8 cellular contexts compared by ENCODE assay signal in genomic region chr16:30658731-30659506, GRCh38. TPM values are rescaled to one million over a fixed set of nuclear protein-coding genes. Genes with fewer than 3 reads are reported as not detected.
DNase-seq lines count a peak whose midpoint lies in the region.

No MANE protein-coding gene starts in this region.

- H3K9ac ChIP-seq in skeletal muscle satellite cell (ENCODE audit: low read depth, low read length): peak overlapping the region; percentile 98

- H3K4me3 Mint-ChIP-seq in immature natural killer cell: peak overlapping the region; percentile 88 to 98 (median 93)

- peaks cover 9 to 28% (median 16%) of the 10 kb centered on the region in 3 donors for H3K36me3 Mint-ChIP-seq in immature natural killer cell

- H3K27ac Mint-ChIP-seq in immature natural killer cell: peak overlapping the region; percentile 96 to 100 (median 100)

- peaks cover 23% of the 10 kb centered on the region for H3K4me1 ChIP-seq in skeletal muscle satellite cell (ENCODE audit: control insufficient read depth, insufficient read depth, low read length)

- peak overlapping the region; percentile 85 for H3K4me3 ChIP-seq in H7 (ENCODE audit: insufficient read depth, low read depth, low read length)
- peak overlapping the region; percentile 95 for H3K4me3 ChIP-seq in skeletal muscle satellite cell (ENCODE audit: low read length)

- peak overlapping the region; percentile 88 for H3K4me2 ChIP-seq in skeletal muscle satellite cell (ENCODE audit: low read length)

- H3K27me3 ChIP-seq in H7 (ENCODE audit: control insufficient read depth, insufficient read depth, low read length) (peaks cover 25% of the 10 kb centered on the region), skeletal muscle satellite cell (ENCODE audit: control insufficient read depth, insufficient read depth, low read length) (no peaks in the 10 kb centered on the region)

- peak overlapping the region; percentile 100 for H3K27ac ChIP-seq in caudate nucleus (ENCODE audit: low read depth, low read length)

- H3K9me3 Mint-ChIP-seq in immature natural killer cell: no peaks in the 10 kb centered on the region

- H3K27me3 Mint-ChIP-seq in immature natural killer cell (ENCODE audit: low read depth in 3 of 3): peaks cover 9 to 16% (median 15%) of the 10 kb centered on the region in 3 donors

- peaks cover 44 to 51% of the 10 kb centered on the region in 2 donors for H3K4me1 Mint-ChIP-seq in immature natural killer cell

- H3K36me3 ChIP-seq in H7 (replicated peaks; ENCODE audit: control insufficient read depth, insufficient read depth, low read length) (peaks cover 4% of the 10 kb centered on the region), skeletal muscle satellite cell (ENCODE audit: insufficient read depth, low read length) (peaks cover 59% of the 10 kb centered on the region)

- peak in 3 of 4 experiments; percentile 58 to 70 (median 64) for DNase-seq in activated naive CD4-positive, alpha-beta T cell (lab: John Stamatoyannopoulos, UW)
- DNase-seq in activated naive CD4-positive, alpha-beta T cell treated with anti-CD3 and anti-CD28 coated beads, Interleukin-2, amount 50 U/mL, for 16 hours: no peak
- peak; percentile 91 for DNase-seq in H7
- peak; percentile 88 to 89 for DNase-seq in Kasumi-1 (lab: John Stamatoyannopoulos, UW)
- peak; percentile 94 to 96 for DNase-seq in SHP77 (lab: John Stamatoyannopoulos, UW)
- DNase-seq in caudate nucleus (lab: John Stamatoyannopoulos, UW): peak in 47 of 61 donors; percentile 77 to 99 (median 93)
- DNase-seq in immature natural killer cell: no peak

- H3K9me3 ChIP-seq in skeletal muscle satellite cell (replicated peaks; ENCODE audit: low read length): no peaks in the 10 kb centered on the region

RNA-seq across cellular contexts. Expression of gene FBRS, which starts 0.7 kb away (rescaled TPM):
- 11.5 and 13.4 TPM in 2 replicates for total RNA-seq in H7 (2014; rRNA removed; shearing (Covaris generic))
- 1 to 10 TPM in 2 of 3 donors, under 1 TPM in 1; 0.06 to 5.5 (median 1.9) TPM for polyA plus RNA-seq in immature natural killer cell
- total RNA-seq in skeletal muscle satellite cell (2012; rRNA removed): 9.9 and 22.1 TPM in 2 replicates

RNA-seq across cellular contexts. Expression of gene PRR14, which starts 8.2 kb away (rescaled TPM):
- total RNA-seq in H7 (2014; rRNA removed; shearing (Covaris generic)): 4.7 and 4.8 TPM in 2 replicates
- polyA plus RNA-seq in immature natural killer cell: 10 to 100 TPM; 10.6 to 29.5 (median 12.9) TPM
- total RNA-seq in skeletal muscle satellite cell (2012; rRNA removed): 3.8 and 6.8 TPM in 2 replicates

RNA-seq across cellular contexts. Expression of gene SRCAP, which starts 40.1 kb away (rescaled TPM):
- 7.4 and 12.1 TPM in 2 replicates for total RNA-seq in H7 (2014; rRNA removed; shearing (Covaris generic))
- polyA plus RNA-seq in immature natural killer cell: 10 to 100 TPM in 1 of 3 donors, 1 to 10 TPM in 2; 1.9 to 38.9 (median 2.8) TPM
- total RNA-seq in skeletal muscle satellite cell (2012; rRNA removed): 12.4 and 12.7 TPM in 2 replicates

RNA-seq across cellular contexts. Expression of gene ZNF689, which starts 48.7 kb away (rescaled TPM):
- total RNA-seq in H7 (2014; rRNA removed; shearing (Covaris generic)): 17.3 and 18.7 TPM in 2 replicates
- polyA plus RNA-seq in immature natural killer cell: 10 to 100 TPM in 1 of 3 donors, 1 to 10 TPM in 2; 7.5 to 14.7 (median 8.4) TPM
- total RNA-seq in skeletal muscle satellite cell (2012; rRNA removed): 4.4 and 6.1 TPM in 2 replicates

Comparison
In these comparisons a context has a peak if more than half of its experiments do, and no peak if none do; other contexts are left out.
1. DNase-seq: peak in activated naive CD4-positive, alpha-beta T cell (3 of 4), H7 (single experiment), Kasumi-1 (2 of 2), SHP77 (2 of 2) and caudate nucleus (47 of 61); none in activated naive CD4-positive, alpha-beta T cell treated with anti-CD3 and anti-CD28 coated beads, Interleukin-2, amount 50 U/mL, for 16 hours (single experiment) and immature natural killer cell (0 of 3).